Comparison of ENCODE assay signal across 11 cellular contexts in the genomic region with DNA sequence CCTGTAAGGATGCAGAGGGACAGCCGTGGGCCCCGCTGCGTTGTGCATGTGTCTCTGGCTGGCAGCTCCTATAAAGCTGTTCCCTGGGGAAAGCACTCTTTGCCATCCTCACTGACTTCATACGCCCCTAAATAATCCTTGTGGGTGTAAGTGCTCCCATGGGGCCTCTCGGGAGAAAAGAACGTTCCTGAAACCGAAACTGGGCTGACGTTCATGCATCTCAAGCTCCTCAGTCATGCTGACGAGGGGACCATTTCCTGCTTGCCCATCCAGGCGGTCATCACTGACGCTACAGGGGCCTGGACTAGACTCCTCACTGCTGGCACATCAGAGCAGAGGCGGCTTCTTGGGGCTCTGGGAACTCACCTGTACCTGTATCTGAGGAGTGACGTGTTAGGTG.
DNase-seq lines count a peak whose midpoint lies in the region; ATAC-seq, FAIRE-seq and TF ChIP-seq lines count a peak whose summit lies in the region.
"Had no signal": no experiment of that assay in that cellular context is flagged by ENCODE, and none has a peak within 500 bp of the region (broad histone marks: within the 10 kb centered on the region; RNA-seq: fewer than 3 reads in every experiment).

No MANE protein-coding gene starts in this region.

- ATAC-seq in GM18511 (IDR thresholded peaks at IDR 0.05; ENCODE audit: unreplicated experiment) (peak; percentile 93), GM21447 (IDR thresholded peaks at IDR 0.05; ENCODE audit: unreplicated experiment) (peak; percentile 92), HG03354 (IDR thresholded peaks at IDR 0.05; ENCODE audit: poor library complexity, severe bottlenecking, unreplicated experiment) (peak; percentile 88), gastroesophageal sphincter (no peak)
- ATAC-seq in activated CD8-positive, alpha-beta memory T cell treated with anti-CD3 and anti-CD28 coated beads, Interleukin-2, amount 10 ng/mL, durations not matched to agents 7 days and 5 days = no peak

- no peak overlapping the region for H3K27ac Mint-ChIP-seq in activated CD8-positive, alpha-beta memory T cell treated with anti-CD3 and anti-CD28 coated beads, Interleukin-2, amount 10 ng/mL, durations not matched to agents 7 days and 5 days

- H3K9me3 ChIP-seq in kidney (ENCODE audit: control insufficient read depth in 1 of 2, low read length in 2 of 2) (no peaks in the 10 kb centered on the region), gastroesophageal sphincter (no peaks in the 10 kb centered on the region)

- 60 to 72% methylated on average over 1 to 6 of the region's 13 CpGs for WGBS in gastroesophageal sphincter (ENCODE audit: low coverage in 1 of 2), 2 donors

- TF ChIP-seq EP300 in gastroesophageal sphincter (IDR thresholded peaks at IDR 0.05) = no peak

- H3K4me1 Mint-ChIP-seq in activated CD8-positive, alpha-beta memory T cell treated with anti-CD3 and anti-CD28 coated beads, Interleukin-2, amount 10 ng/mL, durations not matched to agents 7 days and 5 days = peaks cover 15% of the 10 kb centered on the region

- H3K36me3 ChIP-seq in kidney (ENCODE audit: control insufficient read depth in 1 of 2, insufficient read depth in 2 of 2, low read length in 2 of 2) (no peaks in the 10 kb centered on the region), gastroesophageal sphincter (no peaks in the 10 kb centered on the region)

- H3K4me1 ChIP-seq in kidney (ENCODE audit: control insufficient read depth in 1 of 2, insufficient read depth in 1 of 2, low read depth in 1 of 2, low read length in 2 of 2) = no peaks in the 10 kb centered on the region
- H3K4me1 ChIP-seq in gastroesophageal sphincter = peaks cover 0 to 4% (median 3%) of the 10 kb centered on the region in 3 donors

- TF ChIP-seq CTCF in kidney (IDR thresholded peaks at IDR 0.05; ENCODE audit: borderline replicate concordance, extremely low read depth, insufficient read depth) = no peak
- no peak for TF ChIP-seq CTCF in gastroesophageal sphincter (IDR thresholded peaks at IDR 0.05)

- H3K27me3 ChIP-seq in gastroesophageal sphincter = no peaks in the 10 kb centered on the region

- no peak for TF ChIP-seq POLR2A in gastroesophageal sphincter (IDR thresholded peaks at IDR 0.05)

- H3K9me3 Mint-ChIP-seq in activated CD8-positive, alpha-beta memory T cell treated with anti-CD3 and anti-CD28 coated beads, Interleukin-2, amount 10 ng/mL, durations not matched to agents 7 days and 5 days (ENCODE audit: low read depth) = no peaks in the 10 kb centered on the region

- no peak overlapping the region for H3K9ac ChIP-seq in kidney (ENCODE audit: low read length in 2 of 2)

- H3K4me3 Mint-ChIP-seq in activated CD8-positive, alpha-beta memory T cell treated with anti-CD3 and anti-CD28 coated beads, Interleukin-2, amount 10 ng/mL, durations not matched to agents 7 days and 5 days = no peak overlapping the region

- H3K27ac ChIP-seq in kidney (ENCODE audit: low read depth in 2 of 2, low read length in 2 of 2) (no peak overlapping the region), gastroesophageal sphincter (no peak overlapping the region)

- FAIRE-seq in kidney (lab: Jason Lieb, UNC) = no peak
- FAIRE-seq: H1 had no signal

- H3K27me3 Mint-ChIP-seq in activated CD8-positive, alpha-beta memory T cell treated with anti-CD3 and anti-CD28 coated beads, Interleukin-2, amount 10 ng/mL, durations not matched to agents 7 days and 5 days = peaks cover 2% of the 10 kb centered on the region

- intact Hi-C loops in kidney (cut with DNase I) = loop anchor here (5.0 kb wide), 1 partner anchor 1299 kb away; no protein-coding TSS in a partner anchor

- H3K36me3 Mint-ChIP-seq in activated CD8-positive, alpha-beta memory T cell treated with anti-CD3 and anti-CD28 coated beads, Interleukin-2, amount 10 ng/mL, durations not matched to agents 7 days and 5 days = no peaks in the 10 kb centered on the region

- CTCF ChIA-PET in activated CD8-positive, alpha-beta memory T cell treated with anti-CD3 and anti-CD28 coated beads, Interleukin-2, amount 10 ng/mL, durations not matched to agents 7 days and 5 days (lab: Charles Lee) = no interaction called here

- H3K4me3 ChIP-seq in kidney (ENCODE audit: low read length in 2 of 2) (no peak overlapping the region), gastroesophageal sphincter (no peak overlapping the region)

- DNase-seq in kidney (peak; percentile 72), SHP77 (lab: John Stamatoyannopoulos, UW) (no peak), mucosa of gallbladder (ENCODE audit: low spot score) (no peak)
- no peak for DNase-seq in activated CD8-positive, alpha-beta memory T cell treated with anti-CD3 and anti-CD28 coated beads, Interleukin-2, amount 10 ng/mL, durations not matched to agents 7 days and 5 days
- DNase-seq: activated CD8-positive, alpha-beta memory T cell treated with anti-CD3 and anti-CD28 coated beads for 24 hours; NCI-H446 had no signal

Comparison
In these comparisons a context has a peak if more than half of its experiments do, and no peak if none do; other contexts are left out.
1. ATAC-seq: peak in GM18511 (single experiment), GM21447 (single experiment) and HG03354 (single experiment); none in gastroesophageal sphincter (single experiment) and activated CD8-positive, alpha-beta memory T cell treated with anti-CD3 and anti-CD28 coated beads, Interleukin-2, amount 10 ng/mL, durations not matched to agents 7 days and 5 days (single experiment).